19 cellular contexts compared by ENCODE assay signal in the genomic region with DNA sequence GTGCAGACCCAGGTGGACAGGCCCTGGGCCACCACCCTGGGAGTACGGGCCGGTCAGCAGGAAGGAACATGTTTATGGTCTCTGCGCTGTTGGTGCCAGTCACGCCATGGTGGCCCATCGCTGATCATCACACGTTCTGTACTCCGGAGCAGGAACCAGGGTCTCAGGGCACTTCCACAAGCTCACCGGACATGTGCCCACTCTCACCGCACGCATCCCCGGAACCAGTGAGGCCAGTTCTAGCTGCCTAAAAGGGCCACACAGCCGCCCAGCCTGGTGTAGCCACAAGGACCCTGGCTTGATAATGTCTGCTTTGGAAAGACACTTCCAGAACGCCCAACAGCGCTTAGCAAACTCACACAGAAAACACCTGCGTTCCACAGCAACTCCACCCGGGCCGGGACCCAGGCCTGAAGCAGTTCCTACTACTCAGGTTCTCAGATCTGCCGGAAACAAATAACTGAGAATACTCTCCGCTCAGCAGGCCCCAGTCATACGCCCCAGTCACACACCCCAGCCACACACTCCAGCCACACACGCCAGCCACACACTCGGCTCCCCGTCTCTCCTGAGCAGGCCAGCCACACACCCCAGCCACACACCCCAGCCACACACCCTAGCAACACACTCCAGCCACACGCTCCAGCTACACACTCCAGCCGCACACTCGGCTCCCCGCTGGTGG.
DNase-seq lines count a peak whose midpoint lies in the region; ATAC-seq and TF ChIP-seq lines count a peak whose summit lies in the region.
"Had no signal": no experiment of that assay in that cellular context is flagged by ENCODE, and none has a peak within 500 bp of the region (broad histone marks: within the 10 kb centered on the region; RNA-seq: fewer than 3 reads in every experiment).

No MANE protein-coding gene starts in this region.

- H3K9ac ChIP-seq in mesenchymal stem cell (ENCODE audit: low read length) = no peak overlapping the region

- H3K23ac ChIP-seq in mesenchymal stem cell (ENCODE audit: low read length in 2 of 2) = no peak overlapping the region

- CTCF ChIA-PET in WTC11 (lab: Charles Lee) = interaction anchor here (1.0 to 1.6 kb wide), 2 partner anchors 14 to 139 kb away, joined by 3 to 5 read pairs; no protein-coding TSS in a partner anchor

- H2BK5ac ChIP-seq in mesenchymal stem cell (ENCODE audit: low read depth, low read length, poor library complexity, severe bottlenecking) = no peak overlapping the region

- TF ChIP-seq EP300 in suprapubic skin (IDR thresholded peaks at IDR 0.05) = no peak

- H3K36me3 Mint-ChIP-seq in WTC11 = no peaks in the 10 kb centered on the region
- H3K36me3 Mint-ChIP-seq: IgD-negative memory B cell had no signal

- H3K4me3 ChIP-seq in mesenchymal stem cell (ENCODE audit: insufficient read depth in 1 of 2, low read depth in 1 of 2, low read length in 2 of 2) (no peak overlapping the region), suprapubic skin (no peak overlapping the region), MG63 (no peak overlapping the region)

- no peak overlapping the region for H3K14ac ChIP-seq in mesenchymal stem cell (ENCODE audit: low read length in 2 of 2)

- H3K27me3 ChIP-seq in mesenchymal stem cell (ENCODE audit: control insufficient read depth in 1 of 2, insufficient read depth in 1 of 2, low read length in 2 of 2) (no peaks in the 10 kb centered on the region), suprapubic skin (no peaks in the 10 kb centered on the region), MG63 (no peaks in the 10 kb centered on the region)

- peaks cover 29% of the 10 kb centered on the region for H3K4me1 Mint-ChIP-seq in WTC11

- H4K8ac ChIP-seq in mesenchymal stem cell (ENCODE audit: low read length) = peak overlapping the region; percentile 24

- no peak overlapping the region for H2AFZ ChIP-seq in mesenchymal stem cell (ENCODE audit: low read depth, low read length)

- no peak overlapping the region for H3K4me3 Mint-ChIP-seq in WTC11
- H3K4me3 Mint-ChIP-seq: activated CD4-positive, alpha-beta memory T cell treated with anti-CD3 and anti-CD28 coated beads for 36 hours; IgD-negative memory B cell had no signal

- H3K27me3 Mint-ChIP-seq in WTC11 (ENCODE audit: low read depth) = no peaks in the 10 kb centered on the region

- peak; percentile 50 for DNase-seq in activated CD8-positive, alpha-beta memory T cell treated with anti-CD3 and anti-CD28 coated beads, Interleukin-2, amount 50 U/mL, for 48 hours
- no peak for DNase-seq in activated CD8-positive, alpha-beta memory T cell treated with anti-CD3 and anti-CD28 coated beads for 24 hours
- no peak for DNase-seq in WTC11 (ENCODE audit: low spot score)
- no peak for DNase-seq in mesenchymal stem cell
- DNase-seq in suprapubic skin (ENCODE audit: low spot score in 2 of 2) = peak; percentile 60 to 78
- no peak for DNase-seq in MG63
- DNase-seq: activated CD4-positive, alpha-beta memory T cell treated with anti-CD3 and anti-CD28 coated beads for 36 hours; cerebellar nuclear complex; hippocampal formation; left ventricle myocardium superior; NCI-H1417; NCI-H510A treated with DMSO at 0.1 percent for 48 hours; PC-3; stimulated activated CD4-positive, alpha-beta T cell treated with anti-CD3 and anti-CD28 coated beads, Interleukin-12 subunit alpha, Interleukin-12 subunit beta, amount 100 ng/mL, for 4 hours had no signal

- no peak overlapping the region for H2AK5ac ChIP-seq in mesenchymal stem cell (ENCODE audit: low read length, severe bottlenecking)

- peak overlapping the region in 1 of 2 experiments; percentile 37 for H3K18ac ChIP-seq in mesenchymal stem cell (ENCODE audit: low read depth in 1 of 2, low read length in 2 of 2)

- H3K27ac ChIP-seq in mesenchymal stem cell (ENCODE audit: low read length, poor library complexity, severe bottlenecking) (no peak overlapping the region), suprapubic skin (no peak overlapping the region)

- ATAC-seq in WTC11 (no peak), HG03280 (IDR thresholded peaks at IDR 0.05; ENCODE audit: unreplicated experiment) (no peak), HG02885 (IDR thresholded peaks at IDR 0.05; ENCODE audit: poor library complexity, unreplicated experiment) (no peak)
- ATAC-seq: activated naive CD4-positive, alpha-beta T cell treated with anti-CD3 and anti-CD28 coated beads, Interleukin-2, amount 50 U/mL, for 72 hours; esophagus mucosa; left ventricle myocardium superior; PC-3 had no signal

- no peak overlapping the region for H2BK15ac ChIP-seq in mesenchymal stem cell (ENCODE audit: low read depth, poor library complexity, severe bottlenecking)

- no peak overlapping the region for H4K91ac ChIP-seq in mesenchymal stem cell (ENCODE audit: low read length)

- peak overlapping the region in 1 of 2 experiments; percentile 46 for H3K4ac ChIP-seq in mesenchymal stem cell (ENCODE audit: low read depth in 1 of 2, low read length in 2 of 2)

- H3K9me3 ChIP-seq in mesenchymal stem cell (ENCODE audit: control insufficient read depth, low read length) (no peaks in the 10 kb centered on the region), suprapubic skin (no peaks in the 10 kb centered on the region), MG63 (no peaks in the 10 kb centered on the region)

- H3K9me3 Mint-ChIP-seq in WTC11 = no peaks in the 10 kb centered on the region
- H3K9me3 Mint-ChIP-seq: activated CD4-positive, alpha-beta memory T cell treated with anti-CD3 and anti-CD28 coated beads for 36 hours; activated naive CD4-positive, alpha-beta T cell treated with anti-CD3 and anti-CD28 coated beads, Interleukin-2, amount 50 U/mL, for 72 hours; IgD-negative memory B cell had no signal

- TF ChIP-seq CTCF in WTC11 (IDR thresholded peaks at IDR 0.05) (no peak), suprapubic skin (IDR thresholded peaks at IDR 0.05) (no peak)

- peak overlapping the region in 1 of 2 experiments; percentile 45 for H2BK12ac ChIP-seq in mesenchymal stem cell (ENCODE audit: low read length in 2 of 2)

- no peak for TF ChIP-seq POLR2A in suprapubic skin (IDR thresholded peaks at IDR 0.05)

- H3K4me2 ChIP-seq in mesenchymal stem cell (ENCODE audit: low read length, poor library complexity, severe bottlenecking) = no peak overlapping the region

- POLR2A ChIA-PET in WTC11 (lab: Charles Lee) = interaction anchor here (0.7 kb wide), 1 partner anchor 17 kb away, joined by 3 read pairs; no protein-coding TSS in a partner anchor

- peak overlapping the region; percentile 35; the same call in 1 of the 2 replicates for H3K27ac Mint-ChIP-seq in WTC11
- H3K27ac Mint-ChIP-seq: activated CD4-positive, alpha-beta memory T cell treated with anti-CD3 and anti-CD28 coated beads for 36 hours; activated naive CD4-positive, alpha-beta T cell treated with anti-CD3 and anti-CD28 coated beads, Interleukin-2, amount 50 U/mL, for 72 hours; IgD-negative memory B cell had no signal

- no peak overlapping the region for H2BK120ac ChIP-seq in mesenchymal stem cell (ENCODE audit: low read depth, low read length)

- H3K4me1 ChIP-seq in mesenchymal stem cell (ENCODE audit: control insufficient read depth, insufficient read depth, low read depth, low read length) (peaks cover 40% of the 10 kb centered on the region), suprapubic skin (peaks cover 51% of the 10 kb centered on the region)

- H3K36me3 ChIP-seq in mesenchymal stem cell (ENCODE audit: control insufficient read depth in 1 of 2, insufficient read depth in 2 of 2, low read depth in 1 of 2, low read length in 2 of 2) (no peaks in the 10 kb centered on the region), suprapubic skin (no peaks in the 10 kb centered on the region), MG63 (no peaks in the 10 kb centered on the region)

- H3K79me1 ChIP-seq in mesenchymal stem cell (replicated peaks; ENCODE audit: low read length, poor library complexity, severe bottlenecking) = peaks cover 48% of the 10 kb centered on the region

- 96% methylated on average over 26 of the region's 27 CpGs for WGBS in mesenchymal stem cell
- WGBS in suprapubic skin = 90% methylated on average over 26 of the region's 27 CpGs

TF ChIP-seq in WTC11, 78 proteins besides CTCF, POLR2A, EP300 and RAD21 (continues in another document):
- TF ChIP-seq ZNF138 (CRISPR knock-in tag; conservative IDR thresholded peaks at IDR 0.05) (no peak), KAT7 (CRISPR knock-in tag; IDR thresholded peaks at IDR 0.05; ENCODE audit: borderline replicate concordance) (no peak), FOXJ3 (CRISPR knock-in tag; IDR thresholded peaks at IDR 0.05; ENCODE audit: borderline replicate concordance) (no peak), HMGA2 (CRISPR knock-in tag; IDR thresholded peaks at IDR 0.05) (no peak), MXD4 (CRISPR knock-in tag; IDR thresholded peaks at IDR 0.05; ENCODE audit: borderline replicate concordance) (no peak), NFYB (CRISPR knock-in tag; conservative IDR thresholded peaks at IDR 0.05; ENCODE audit: low read depth) (no peak)
- TF ChIP-seq, protein P1, sequence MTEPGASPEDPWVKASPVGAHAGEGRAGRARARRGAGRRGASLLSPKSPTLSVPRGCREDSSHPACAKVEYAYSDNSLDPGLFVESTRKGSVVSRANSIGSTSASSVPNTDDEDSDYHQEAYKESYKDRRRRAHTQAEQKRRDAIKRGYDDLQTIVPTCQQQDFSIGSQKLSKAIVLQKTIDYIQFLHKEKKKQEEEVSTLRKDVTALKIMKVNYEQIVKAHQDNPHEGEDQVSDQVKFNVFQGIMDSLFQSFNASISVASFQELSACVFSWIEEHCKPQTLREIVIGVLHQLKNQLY (CRISPR knock-in tag; IDR thresholded peaks at IDR 0.05) = no peak
- TF ChIP-seq, protein P2, sequence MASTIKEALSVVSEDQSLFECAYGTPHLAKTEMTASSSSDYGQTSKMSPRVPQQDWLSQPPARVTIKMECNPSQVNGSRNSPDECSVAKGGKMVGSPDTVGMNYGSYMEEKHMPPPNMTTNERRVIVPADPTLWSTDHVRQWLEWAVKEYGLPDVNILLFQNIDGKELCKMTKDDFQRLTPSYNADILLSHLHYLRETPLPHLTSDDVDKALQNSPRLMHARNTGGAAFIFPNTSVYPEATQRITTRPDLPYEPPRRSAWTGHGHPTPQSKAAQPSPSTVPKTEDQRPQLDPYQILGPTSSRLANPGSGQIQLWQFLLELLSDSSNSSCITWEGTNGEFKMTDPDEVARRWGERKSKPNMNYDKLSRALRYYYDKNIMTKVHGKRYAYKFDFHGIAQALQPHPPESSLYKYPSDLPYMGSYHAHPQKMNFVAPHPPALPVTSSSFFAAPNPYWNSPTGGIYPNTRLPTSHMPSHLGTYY (CRISPR knock-in tag; IDR thresholded peaks at IDR 0.05) = no peak

Comparison
In these comparisons a context has a peak if more than half of its experiments do, and no peak if none do; other contexts are left out.
1. DNase-seq: peak in activated CD8-positive, alpha-beta memory T cell treated with anti-CD3 and anti-CD28 coated beads, Interleukin-2, amount 50 U/mL, for 48 hours (single experiment) and suprapubic skin (2 of 2); none in activated CD8-positive, alpha-beta memory T cell treated with anti-CD3 and anti-CD28 coated beads for 24 hours (single experiment), WTC11 (single experiment), mesenchymal stem cell (single experiment) and MG63 (single experiment).